In genomic region chr18:59272971-59273935, GRCh38 we compare ENCODE assay signal across 10 cellular contexts. TPM values are rescaled to one million over a fixed set of nuclear protein-coding genes. Genes with fewer than 3 reads are reported as not detected.
DNase-seq lines count a peak whose midpoint lies in the region; ATAC-seq, FAIRE-seq and TF ChIP-seq lines count a peak whose summit lies in the region.
"Had no signal": no experiment of that assay in that cellular context is flagged by ENCODE, and none has a peak within 500 bp of the region (broad histone marks: within the 10 kb centered on the region; RNA-seq: fewer than 3 reads in every experiment).

Gene RAX, minus strand, starts transcription at chr18:59273454. Its CDS starts 248 bp downstream, at chr18:59273206.

- H3K9me3 ChIP-seq in ES-I3 (ENCODE audit: control insufficient read depth, insufficient read depth, low read length): no peaks in the 10 kb centered on the region; the same call in 1 of the 2 replicates
- H3K9me3 ChIP-seq in uterus: no peaks in the 10 kb centered on the region

- no peak within 1 kb of the TSS for H3K27ac ChIP-seq in uterus

- H3K4me1 ChIP-seq in ES-I3 (ENCODE audit: insufficient read depth, low read length): peaks cover 6% of the 10 kb centered on the region
- peaks cover 0 to 12% of the 10 kb centered on the region in 2 donors for H3K4me1 ChIP-seq in uterus

- DNase-seq in bronchial epithelial cell (ENCODE audit: low read depth): no peak
- peak; percentile 17 to 27 for DNase-seq in lung microvascular endothelial cell (ENCODE audit: low read depth in 2 of 2)
- no peak for DNase-seq in stimulated activated naive CD4-positive, alpha-beta T cell treated with Interleukin-2 at 50 U/mL for 16 hours (lab: John Stamatoyannopoulos, UW)
- DNase-seq in uterus: no peak
- no peak for DNase-seq in HPDE6-E6E7 (ENCODE audit: extremely low spot score)

- TF ChIP-seq POLR2A in uterus (IDR thresholded peaks at IDR 0.05): no peak

- intact Hi-C loops in uterus (cut with DNase I; ENCODE audit: low total_unique reads): no loop called here

- no peak for FAIRE-seq in bronchial epithelial cell (lab: Jason Lieb, UNC)

- H3K9ac ChIP-seq in ES-I3 (ENCODE audit: low read depth, low read length): peak within 1 kb of the TSS; percentile 69

- TF ChIP-seq CTCF in bronchial epithelial cell (IDR thresholded peaks at IDR 0.05; ENCODE audit: insufficient read depth, low read length, severe bottlenecking) (peak; percentile 2), uterus (IDR thresholded peaks at IDR 0.05) (no peak)

- no peak within 1 kb of the TSS for H3K4me3 ChIP-seq in bronchial epithelial cell (ENCODE audit: low read depth, low read length)
- no peak within 1 kb of the TSS for H3K4me3 ChIP-seq in uterus

- H3K36me3 ChIP-seq in ES-I3 (ENCODE audit: insufficient read depth, low read length) (no peaks in the 10 kb centered on the region), bronchial epithelial cell (ENCODE audit: control insufficient read depth, insufficient read depth, low read length) (no peaks in the 10 kb centered on the region), uterus (no peaks in the 10 kb centered on the region)

- peaks cover 67% of the 10 kb centered on the region for H3K27me3 ChIP-seq in bronchial epithelial cell (ENCODE audit: control insufficient read depth, insufficient read depth, low read length)
- H3K27me3 ChIP-seq in uterus: peaks cover 26 to 73% of the 10 kb centered on the region in 2 donors

- ATAC-seq in HG03354 (IDR thresholded peaks at IDR 0.05; ENCODE audit: poor library complexity, severe bottlenecking, unreplicated experiment) (peak; percentile 61), GM19455 (IDR thresholded peaks at IDR 0.05; ENCODE audit: unreplicated experiment) (no peak)

RNA-seq across cellular contexts. Expression of gene RAX, which starts in this region (rescaled TPM):
- total RNA-seq in bronchial epithelial cell (not detected in 2 replicates), lung microvascular endothelial cell (not detected in 2 replicates), uterus (not detected)
- total RNA-seq: myocyte, NCI-H460 had no signal

Comparison
In these comparisons a context has a peak if more than half of its experiments do, and no peak if none do; other contexts are left out.
1. Peak in DNase-seq in lung microvascular endothelial cell; RNA of the gene not detected or under 1 TPM.